ENCODE assay signal across 16 cellular contexts in genomic region chr3:83928903-83929302, GRCh38.
DNase-seq lines count a peak whose midpoint lies in the region; ATAC-seq and TF ChIP-seq lines count a peak whose summit lies in the region.
"Had no signal": no experiment of that assay in that cellular context is flagged by ENCODE, and none has a peak within 500 bp of the region (broad histone marks: within the 10 kb centered on the region; RNA-seq: fewer than 3 reads in every experiment).

No MANE protein-coding gene starts in this region.

- no peak overlapping the region for H3K4me2 ChIP-seq in MM.1S (ENCODE audit: low read depth, low read length)
- H3K4me2 ChIP-seq: BLaER1 treated with 17β-estradiol and CSF1 and Interleukin-3, amounts not matched to agents 10 nM and 100 nM had no signal

- H3K27ac ChIP-seq in subcutaneous abdominal adipose tissue (ENCODE audit: low read depth, low read length) (no peak overlapping the region), MM.1S (ENCODE audit: low read length) (no peak overlapping the region)
- H3K27ac ChIP-seq: BLaER1 treated with 17β-estradiol and CSF1 and Interleukin-3, amounts not matched to agents 10 nM and 100 nM; RWPE1 had no signal

- no peak for TF ChIP-seq CTCF in astrocyte of the spinal cord (IDR thresholded peaks at IDR 0.05; ENCODE audit: low read depth, low read length)
- no peak for TF ChIP-seq CTCF in fibroblast of mammary gland (conservative IDR thresholded peaks at IDR 0.05; ENCODE audit: control insufficient read depth, insufficient read depth, low read depth, low read length)
- TF ChIP-seq CTCF in MM.1S (IDR thresholded peaks at IDR 0.05; ENCODE audit: low read length): no peak

- H3K9me3 ChIP-seq in subcutaneous abdominal adipose tissue (ENCODE audit: control insufficient read depth in 5 of 5, low read length in 5 of 5): peaks cover 14 to 39% (median 27%) of the 10 kb centered on the region in 5 donors
- no peaks in the 10 kb centered on the region for H3K9me3 ChIP-seq in MM.1S (replicated peaks; ENCODE audit: insufficient read depth, low read length)

- H4K20me1 ChIP-seq in MM.1S (ENCODE audit: insufficient read depth, low read length): no peaks in the 10 kb centered on the region
- H4K20me1 ChIP-seq: BLaER1 treated with 17β-estradiol and CSF1 and Interleukin-3, amounts not matched to agents 10 nM and 100 nM had no signal

- H3K36me3 ChIP-seq in subcutaneous abdominal adipose tissue (ENCODE audit: control insufficient read depth in 5 of 5, insufficient read depth in 5 of 5, low read length in 5 of 5) (no peaks in the 10 kb centered on the region), MM.1S (replicated peaks; ENCODE audit: insufficient read depth, low read length) (no peaks in the 10 kb centered on the region)

- H3K4me3 ChIP-seq in astrocyte of the spinal cord (ENCODE audit: low read depth, low read length) (no peak overlapping the region), fibroblast of mammary gland (ENCODE audit: control insufficient read depth, low read depth, low read length) (no peak overlapping the region), subcutaneous abdominal adipose tissue (ENCODE audit: low read depth in 1 of 5, low read length in 5 of 5) (peak overlapping the region in 3 of 5 donors; percentile 4 to 33 (median 18)), MM.1S (ENCODE audit: low read length) (no peak overlapping the region)

- peak; percentile 15 for DNase-seq in NCI-H69 (lab: John Stamatoyannopoulos, UW)
- peak; percentile 12 for DNase-seq in astrocyte of the spinal cord (ENCODE audit: low read depth, low spot score)
- peak; percentile 1 for DNase-seq in fibroblast of mammary gland (ENCODE audit: low read depth)
- no peak for DNase-seq in C1 segment of cervical spinal cord (lab: John Stamatoyannopoulos, UW)
- DNase-seq in MM.1S: no peak
- DNase-seq: GDM1, NCI-H1417, NCI-H1694 treated with DMSO at 0.1 percent for 48 hours, NCI-H2081 treated with DMSO at 0.1 percent for 48 hours, NCI-H774, SIG-M5 had no signal

- H2AFZ ChIP-seq in MM.1S (ENCODE audit: low read length): no peak overlapping the region

- H3K9me2 ChIP-seq in MM.1S (replicated peaks; ENCODE audit: insufficient read depth, low read length): no peaks in the 10 kb centered on the region

- H3K79me2 ChIP-seq in MM.1S (ENCODE audit: low read length): no peaks in the 10 kb centered on the region

- no peak for ATAC-seq in HG03354 (IDR thresholded peaks at IDR 0.05; ENCODE audit: poor library complexity, severe bottlenecking, unreplicated experiment)
- ATAC-seq: HCT116 had no signal

- H3K4me1 ChIP-seq in subcutaneous abdominal adipose tissue (ENCODE audit: control insufficient read depth in 5 of 5, insufficient read depth in 5 of 5, low read length in 5 of 5) (no peaks in the 10 kb centered on the region), MM.1S (ENCODE audit: low read length) (peaks cover under 1% of the 10 kb centered on the region; the same call in 1 of the 2 replicates)

- H3K27me3 ChIP-seq in subcutaneous abdominal adipose tissue (ENCODE audit: control insufficient read depth in 5 of 5, insufficient read depth in 4 of 5, low read length in 5 of 5): no peaks in the 10 kb centered on the region
- no peaks in the 10 kb centered on the region for H3K27me3 ChIP-seq in MM.1S (replicated peaks; ENCODE audit: insufficient read depth, low read length)
- H3K27me3 ChIP-seq: BLaER1 treated with 17β-estradiol and CSF1 and Interleukin-3, amounts not matched to agents 10 nM and 100 nM had no signal

- in situ Hi-C loops in astrocyte of the spinal cord (cut with HindIII; ENCODE audit: low sequenced_read_pairs): no loop called here

- no peaks in the 10 kb centered on the region for H3F3A ChIP-seq in MM.1S (ENCODE audit: insufficient read depth, low read length)

- no peak overlapping the region for H3K9ac ChIP-seq in subcutaneous abdominal adipose tissue (ENCODE audit: low read length in 5 of 5)
- no peak overlapping the region for H3K9ac ChIP-seq in MM.1S (ENCODE audit: low read length)
- H3K9ac ChIP-seq: BLaER1 treated with 17β-estradiol and CSF1 and Interleukin-3, amounts not matched to agents 10 nM and 100 nM had no signal

Comparison
In these comparisons a context has a peak if more than half of its experiments do, and no peak if none do; other contexts are left out.
1. DNase-seq: peak in NCI-H69 (single experiment), astrocyte of the spinal cord (single experiment) and fibroblast of mammary gland (single experiment); none in C1 segment of cervical spinal cord (0 of 14) and MM.1S (single experiment).
2. H3K4me3 ChIP-seq: peak in subcutaneous abdominal adipose tissue (3 of 5); none in astrocyte of the spinal cord (single experiment), fibroblast of mammary gland (single experiment) and MM.1S (single experiment).